In the genomic region with DNA sequence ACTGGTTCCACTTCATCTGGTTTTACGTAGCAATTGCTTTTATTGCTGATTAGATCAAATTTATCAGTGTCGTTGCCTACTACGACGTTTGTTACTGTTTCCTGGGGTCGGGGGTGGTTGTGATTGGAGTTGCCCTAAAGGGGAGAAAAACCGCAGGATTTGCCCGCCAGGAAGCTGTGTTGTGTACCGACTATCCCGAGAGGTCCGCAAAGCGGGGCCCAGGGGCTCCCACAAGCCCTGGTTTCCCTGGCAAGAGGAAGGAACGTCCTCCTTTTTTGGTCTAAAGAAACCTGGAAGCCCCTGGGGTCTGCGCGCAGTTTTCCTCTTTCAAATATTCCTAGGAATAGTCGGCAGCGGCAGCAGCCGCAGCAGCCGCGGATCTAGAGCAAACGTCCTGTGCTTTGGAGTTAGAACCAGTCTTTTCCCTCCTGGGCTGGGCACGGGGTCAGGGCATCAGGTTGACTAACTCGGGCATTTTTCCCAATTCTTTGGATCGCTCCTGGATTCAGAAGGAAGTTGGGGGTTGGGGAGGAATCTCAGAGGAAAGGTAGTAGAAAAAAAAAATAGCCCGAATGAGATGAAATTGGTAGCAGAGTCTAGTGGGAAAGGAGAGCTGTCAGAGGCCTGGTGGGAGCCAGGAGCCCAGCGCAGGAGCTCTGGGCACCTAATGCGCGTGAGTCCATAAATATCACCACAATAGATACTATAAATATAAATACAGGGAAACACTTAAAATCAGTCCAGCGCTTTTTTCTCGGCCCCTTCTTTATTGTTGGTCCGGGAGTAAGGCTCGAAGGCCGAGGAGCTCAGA, we compare ENCODE assay signal across 9 cellular contexts. TPM values are rescaled to one million over a fixed set of nuclear protein-coding genes. Genes with fewer than 3 reads are reported as not detected.
DNase-seq lines count a peak whose midpoint lies in the region; ATAC-seq and TF ChIP-seq lines count a peak whose summit lies in the region.
"Had no signal": no experiment of that assay in that cellular context is flagged by ENCODE, and none has a peak within 500 bp of the region (broad histone marks: within the 10 kb centered on the region; RNA-seq: fewer than 3 reads in every experiment).

No MANE protein-coding gene starts in this region.

- H3K4me3 Mint-ChIP-seq in CD14-positive monocyte (peak overlapping the region; percentile 48 to 91), nephron progenitor cell (peak overlapping the region; percentile 82)

- peaks cover 91 to 95% (median 91%) of the 10 kb centered on the region in 3 donors for H3K27me3 Mint-ChIP-seq in CD14-positive monocyte (ENCODE audit: low read depth in 3 of 3)
- peaks cover 100% of the 10 kb centered on the region for H3K27me3 Mint-ChIP-seq in nephron progenitor cell (ENCODE audit: low read depth, poor library complexity)

- DNase-seq in CD14-positive monocyte (ENCODE audit: low spot score) (no peak), caudate nucleus (lab: John Stamatoyannopoulos, UW) (peak in 2 of 61 donors; percentile 12 to 14), nephron progenitor cell (peak; percentile 18), DMS79 treated with DMSO at 0.1 percent for 48 hours (lab: John Stamatoyannopoulos, UW) (no peak), NCI-H2196 treated with DMSO at 0.1 percent for 48 hours (lab: John Stamatoyannopoulos, UW; ENCODE audit: unreplicated experiment) (no peak), NCI-H2196 (lab: John Stamatoyannopoulos, UW; ENCODE audit: unreplicated experiment) (no peak)

- H3K9ac ChIP-seq in ES-I3 (ENCODE audit: low read depth, low read length), result peak overlapping the region; percentile 51; the same call in 1 of the 2 replicates

- peaks cover 6 to 10% of the 10 kb centered on the region in 2 donors for H3K36me3 Mint-ChIP-seq in CD14-positive monocyte
- H3K36me3 Mint-ChIP-seq in nephron progenitor cell (ENCODE audit: low read depth), result no peaks in the 10 kb centered on the region

- no peak for ATAC-seq in activated CD4-positive, CD25-positive, alpha-beta regulatory T cell treated with anti-CD3 and anti-CD28 coated beads, Interleukin-2, amount 50 U/mL, for 24 hours

- intact Hi-C loops in CD14-positive monocyte (cut with micrococcal nuclease), result no loop called here

- peaks cover 26% of the 10 kb centered on the region; the same call in 1 of the 2 replicates for H3K4me1 ChIP-seq in ES-I3 (ENCODE audit: insufficient read depth, low read length)

- TF ChIP-seq CTCF in CD14-positive monocyte (IDR thresholded peaks at IDR 0.05) (no peak), nephron progenitor cell (IDR thresholded peaks at IDR 0.05) (no peak)

- peak overlapping the region in 1 of 7 donors; percentile 31 for H3K27ac Mint-ChIP-seq in CD14-positive monocyte
- no peak overlapping the region for H3K27ac Mint-ChIP-seq in nephron progenitor cell

- H3K27ac ChIP-seq in caudate nucleus (ENCODE audit: low read depth, low read length), result peak overlapping the region; percentile 73
- H3K27ac ChIP-seq: ascending aorta had no signal

- H3K36me3 ChIP-seq in ES-I3 (ENCODE audit: insufficient read depth, low read length), result no peaks in the 10 kb centered on the region
- H3K36me3 ChIP-seq: ascending aorta had no signal

- H3K9me3 Mint-ChIP-seq in CD14-positive monocyte, result peaks cover 0 to 57% (median 27%) of the 10 kb centered on the region in 7 donors
- H3K9me3 Mint-ChIP-seq in nephron progenitor cell, result no peaks in the 10 kb centered on the region

- H3K4me1 Mint-ChIP-seq in CD14-positive monocyte, result peaks cover 46% of the 10 kb centered on the region
- peaks cover 41% of the 10 kb centered on the region for H3K4me1 Mint-ChIP-seq in nephron progenitor cell

- H3K9me3 ChIP-seq in ES-I3 (ENCODE audit: control insufficient read depth, insufficient read depth, low read length), result no peaks in the 10 kb centered on the region; the same call in 1 of the 2 replicates
- H3K9me3 ChIP-seq: ascending aorta had no signal

RNA-seq across cellular contexts. Expression of gene VAX1, which starts 4.6 kb away (rescaled TPM):
- not detected for polyA plus RNA-seq in CD14-positive monocyte
